In genomic region chr5:178152491-178153444, GRCh38 we compare ENCODE assay signal across 8 cellular contexts.
A peak's percentile ranks its signal among the peaks of the same experiment; 100 is the strongest.
DNase-seq lines count a peak whose midpoint lies in the region; TF ChIP-seq lines count a peak whose summit lies in the region.

No MANE protein-coding gene starts in this region.

- TF ChIP-seq CTCF in AG04449 (IDR thresholded peaks at IDR 0.05; ENCODE audit: insufficient read depth, low read length, missing control alignments) (no peak), cardiac fibroblast (IDR thresholded peaks at IDR 0.05; ENCODE audit: low read depth, low read length) (no peak)

- POLR2A ChIA-PET in AG04449 (lab: Yijun Ruan, JAX) = interaction anchor here (0.6 to 1.7 kb wide), 3 partner anchors 15 to 75 kb away, joined by 3 to 9 read pairs (median 3); partner anchors contain the start of gene HNRNPAB

- H3K27me3 ChIP-seq in HUES48 (ENCODE audit: control insufficient read depth, insufficient read depth, low read length) (no peaks in the 10 kb centered on the region), muscle layer of duodenum (ENCODE audit: low read depth, low read length) (no peaks in the 10 kb centered on the region)

- H3K27ac ChIP-seq in HUES48 (ENCODE audit: low read depth, low read length) (peak overlapping the region; percentile 76), muscle layer of duodenum (ENCODE audit: low read length) (no peak overlapping the region)

- peaks cover 47% of the 10 kb centered on the region for H3K36me3 ChIP-seq in HUES48 (ENCODE audit: control insufficient read depth, insufficient read depth, low read length)
- H3K36me3 ChIP-seq in muscle layer of duodenum (ENCODE audit: control insufficient read depth in 1 of 2, insufficient read depth in 2 of 2, low read length in 2 of 2) = peaks cover 25 to 33% of the 10 kb centered on the region in 2 donors

- H3K4me1 ChIP-seq in HUES48 (ENCODE audit: control insufficient read depth, insufficient read depth, low read length) (no peaks in the 10 kb centered on the region; the same call in 1 of the 2 replicates), muscle layer of duodenum (ENCODE audit: control insufficient read depth in 1 of 2, insufficient read depth in 2 of 2, low read length in 2 of 2) (peaks cover 0 to 29% of the 10 kb centered on the region in 2 donors)

- H3K9me3 ChIP-seq in HUES48 (ENCODE audit: control insufficient read depth, insufficient read depth, low read length) (no peaks in the 10 kb centered on the region), muscle layer of duodenum (ENCODE audit: control insufficient read depth in 1 of 2, low read length in 2 of 2) (no peaks in the 10 kb centered on the region)

- peak overlapping the region; percentile 82 for H3K9ac ChIP-seq in HUES48 (ENCODE audit: low read depth, low read length)

- peak overlapping the region; percentile 82 for H3K4me3 ChIP-seq in AG04449 (ENCODE audit: low read depth, low read length)
- peak overlapping the region; percentile 89 for H3K4me3 ChIP-seq in HUES48 (ENCODE audit: low read depth, low read length)
- peak overlapping the region; percentile 68 to 74 for H3K4me3 ChIP-seq in cardiac fibroblast (replicated peaks in 1 of 2; ENCODE audit: low read depth in 2 of 2, low read length in 2 of 2)
- H3K4me3 ChIP-seq in muscle layer of duodenum (ENCODE audit: low read depth in 1 of 2, low read length in 2 of 2) = peak overlapping the region; percentile 79 to 97

- DNase-seq in AG04449 (ENCODE audit: low read depth, low spot score) = no peak
- DNase-seq in cardiac fibroblast (ENCODE audit: low read depth in 2 of 2) = no peak
- no peak for DNase-seq in AG08395 (ENCODE audit: low spot score)
- no peak for DNase-seq in kidney tubule cell (ENCODE audit: low spot score)
- DNase-seq in NK-92 (lab: John Stamatoyannopoulos, UW; ENCODE audit: unreplicated experiment) = no peak
- no peak for DNase-seq in NCI-H1930 (lab: John Stamatoyannopoulos, UW)

- CTCF ChIA-PET in AG04449 (lab: Yijun Ruan, JAX) = interaction anchor here (0.7 to 7.4 kb wide), 4 partner anchors 9 to 1459 kb away, joined by 3 to 33 read pairs (median 5); no protein-coding TSS in a partner anchor
